8 cellular contexts compared by ENCODE assay signal in genomic region chr13:39942901-39943273, GRCh38.
DNase-seq lines count a peak whose midpoint lies in the region; ATAC-seq lines count a peak whose summit lies in the region.

No MANE protein-coding gene starts in this region.

- H3K36me3 Mint-ChIP-seq in naive thymus-derived CD8-positive, alpha-beta T cell, result no peaks in the 10 kb centered on the region
- H3K36me3 Mint-ChIP-seq in stimulated activated naive B cell treated with anti-CD40 and anti-IgM and Interleukin-4, amounts not matched to agents 10 μg/mL and 1 μg/mL and 100 μg/mL, for 72 hours, result no peaks in the 10 kb centered on the region

- H3K9me3 Mint-ChIP-seq in naive thymus-derived CD8-positive, alpha-beta T cell, result no peaks in the 10 kb centered on the region
- no peaks in the 10 kb centered on the region for H3K9me3 Mint-ChIP-seq in stimulated activated naive B cell treated with anti-CD40 and anti-IgM and Interleukin-4, amounts not matched to agents 10 μg/mL and 1 μg/mL and 100 μg/mL, for 72 hours

- ATAC-seq in GM19397 (IDR thresholded peaks at IDR 0.05; ENCODE audit: unreplicated experiment), result peak; percentile 95
- ATAC-seq in HG03442 (IDR thresholded peaks at IDR 0.05; ENCODE audit: unreplicated experiment), result peak; percentile 98
- ATAC-seq in naive thymus-derived CD8-positive, alpha-beta T cell, result peak; percentile 97 to 100
- peak; percentile 96 to 99 for ATAC-seq in stimulated activated naive B cell treated with anti-CD40 and anti-IgM and Interleukin-4, amounts not matched to agents 10 μg/mL and 1 μg/mL and 100 μg/mL, for 72 hours (replicated peaks)

- peak overlapping the region in 4 of 10 donors; percentile 24 to 82 (median 30) for H3K27ac Mint-ChIP-seq in naive thymus-derived CD8-positive, alpha-beta T cell
- H3K27ac Mint-ChIP-seq in stimulated activated naive B cell treated with anti-CD40 and anti-IgM and Interleukin-4, amounts not matched to agents 10 μg/mL and 1 μg/mL and 100 μg/mL, for 72 hours, result no peak overlapping the region

- H3K4me3 Mint-ChIP-seq in naive thymus-derived CD8-positive, alpha-beta T cell, result peak overlapping the region in 1 of 10 donors; percentile 50
- H3K4me3 Mint-ChIP-seq in stimulated activated naive B cell treated with anti-CD40 and anti-IgM and Interleukin-4, amounts not matched to agents 10 μg/mL and 1 μg/mL and 100 μg/mL, for 72 hours, result peak overlapping the region in 1 of 2 donors; percentile 51

- DNase-seq in COLO668 (lab: John Stamatoyannopoulos, UW; ENCODE audit: unreplicated experiment), result peak; percentile 84
- peak; percentile 11 for DNase-seq in NOMO-1 treated with dmso at 0.1 percent for 144 hours (lab: John Stamatoyannopoulos, UW; ENCODE audit: unreplicated experiment)
- peak; percentile 18 for DNase-seq in activated CD8-positive, alpha-beta memory T cell treated with anti-CD3 and anti-CD28 coated beads, Interleukin-2, amount 50 U/mL, for 1 hour (ENCODE audit: extremely low read depth)
- peak; percentile 10 for DNase-seq in epithelial cell of prostate (ENCODE audit: low read depth, low spot score)
- DNase-seq in naive thymus-derived CD8-positive, alpha-beta T cell, result peak; percentile 42 to 83 (median 62)
- DNase-seq in stimulated activated naive B cell treated with anti-CD40 and anti-IgM and Interleukin-4, amounts not matched to agents 10 μg/mL and 1 μg/mL and 100 μg/mL, for 72 hours, result peak; percentile 58

- H3K27ac ChIP-seq in epithelial cell of prostate, result no peak overlapping the region

- peaks cover 0 to 2% (median 0%) of the 10 kb centered on the region in 5 donors for H3K27me3 Mint-ChIP-seq in naive thymus-derived CD8-positive, alpha-beta T cell
- H3K27me3 Mint-ChIP-seq in stimulated activated naive B cell treated with anti-CD40 and anti-IgM and Interleukin-4, amounts not matched to agents 10 μg/mL and 1 μg/mL and 100 μg/mL, for 72 hours, result peaks cover 0 to 5% of the 10 kb centered on the region in 2 donors

- peaks cover 4 to 12% (median 8%) of the 10 kb centered on the region in 4 donors for H3K4me1 Mint-ChIP-seq in naive thymus-derived CD8-positive, alpha-beta T cell
- H3K4me1 Mint-ChIP-seq in stimulated activated naive B cell treated with anti-CD40 and anti-IgM and Interleukin-4, amounts not matched to agents 10 μg/mL and 1 μg/mL and 100 μg/mL, for 72 hours, result peaks cover 6 to 15% of the 10 kb centered on the region in 2 donors

- POLR2A ChIA-PET in naive thymus-derived CD8-positive, alpha-beta T cell (lab: Charles Lee), result interaction anchor here (1.3 kb wide), 1 partner anchor 739 kb away, joined by 3 read pairs; no protein-coding TSS in a partner anchor

Comparison
In these comparisons a context has a peak if more than half of its experiments do, and no peak if none do; other contexts are left out.
1. DNase-seq: peak in every context shown above with its lines; median percentile 84 in COLO668; 62 in naive thymus-derived CD8-positive, alpha-beta T cell; 58 in stimulated activated naive B cell treated with anti-CD40 and anti-IgM and Interleukin-4, amounts not matched to agents 10 μg/mL and 1 μg/mL and 100 μg/mL, for 72 hours; 18 in activated CD8-positive, alpha-beta memory T cell treated with anti-CD3 and anti-CD28 coated beads, Interleukin-2, amount 50 U/mL, for 1 hour; 11 in NOMO-1 treated with dmso at 0.1 percent for 144 hours; 10 in epithelial cell of prostate.